Comparison of ENCODE assay signal across 21 cellular contexts in the genomic region with DNA sequence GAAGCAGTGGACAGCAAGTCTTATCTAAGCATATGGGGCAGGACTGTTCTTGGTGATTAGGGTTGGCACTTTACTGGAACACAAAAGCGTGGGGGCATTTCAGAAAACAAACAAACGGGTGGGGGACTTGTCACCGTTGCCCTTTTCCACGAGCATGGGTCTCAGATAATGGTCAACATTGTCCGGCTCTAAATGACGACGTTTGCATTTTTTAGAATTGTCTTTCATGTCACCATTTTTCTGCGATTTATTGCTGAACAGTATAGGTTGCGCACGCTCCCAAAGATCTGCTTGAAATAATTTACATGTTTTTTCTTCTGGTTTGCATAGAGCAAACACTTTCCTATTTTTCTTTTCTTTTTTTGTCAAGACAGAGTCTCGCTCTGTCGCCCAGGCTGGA.
"Had no signal": no experiment of that assay in that cellular context is flagged by ENCODE, and none has a peak within 500 bp of the region (broad histone marks: within the 10 kb centered on the region; RNA-seq: fewer than 3 reads in every experiment).

No MANE protein-coding gene starts in this region.

- H3K27me3 ChIP-seq: left lung, right atrium auricular region, spleen, suprapubic skin, tibial artery, upper lobe of right lung had no signal

- DNase-seq: hypothalamus; kidney; left colon; left lung; lower lobe of right lung; mammary epithelial cell; mesenchymal stem cell; nucleus accumbens; spleen; stimulated activated CD4-positive, alpha-beta T cell treated with anti-CD3 and anti-CD28 coated beads, Interleukin-4, amount 100 ng/mL, for 24 hours; tibial artery; upper lobe of right lung had no signal

- FAIRE-seq: islet of Langerhans, kidney, urothelium cell line had no signal

- H3K27ac ChIP-seq: left lung, lower lobe of right lung, right atrium auricular region, skin epidermis, spleen, suprapubic skin, thoracic aorta, tibial artery, upper lobe of right lung had no signal

- ATAC-seq: left lung; lower lobe of right lung; naive thymus-derived CD8-positive, alpha-beta T cell; sciatic nerve; stimulated activated effector memory CD8-positive, alpha-beta T cell treated with anti-CD3 and anti-CD28 coated beads, Interleukin-12 subunit alpha, Interleukin-12 subunit beta, amount 100 ng/mL, for 72 hours; upper lobe of right lung had no signal

- H3K36me3 ChIP-seq: left lung, lower lobe of right lung, right atrium auricular region, spleen, suprapubic skin, thoracic aorta, tibial artery, upper lobe of right lung had no signal

- H3K4me3 ChIP-seq: left lung, lower lobe of right lung, right atrium auricular region, skin epidermis, spleen, suprapubic skin, thoracic aorta, tibial artery, upper lobe of right lung had no signal

- H3K4me1 ChIP-seq: lower lobe of right lung, right atrium auricular region, spleen, tibial artery, upper lobe of right lung had no signal

- H3K9me3 ChIP-seq: left lung, lower lobe of right lung, right atrium auricular region, spleen, suprapubic skin, thoracic aorta, tibial artery, upper lobe of right lung had no signal
